In the genomic region with DNA sequence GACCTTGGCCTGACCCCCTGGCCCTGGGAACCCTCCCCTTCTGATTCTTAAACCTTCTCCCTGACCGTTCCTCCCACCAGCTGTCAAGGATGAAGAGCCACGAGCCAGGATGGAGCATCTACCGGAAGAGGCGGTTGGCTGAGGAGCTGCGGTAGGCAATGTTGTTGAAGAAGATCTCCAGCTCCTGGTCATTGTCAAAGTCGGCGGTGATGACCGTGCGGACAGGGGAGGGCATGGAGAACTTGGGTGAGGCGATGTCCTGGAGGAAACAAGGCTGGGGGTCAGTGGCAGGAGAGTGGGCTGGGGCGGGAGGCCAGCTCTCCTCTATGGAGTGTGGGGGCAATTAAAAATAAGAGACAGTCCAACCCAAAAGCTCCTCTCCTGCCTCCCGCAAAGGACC, we compare ENCODE assay signal across 20 cellular contexts. TPM values are rescaled to one million over a fixed set of nuclear protein-coding genes. Genes with fewer than 3 reads are reported as not detected.
DNase-seq lines count a peak whose midpoint lies in the region; ATAC-seq and TF ChIP-seq lines count a peak whose summit lies in the region.
"Had no signal": no experiment of that assay in that cellular context is flagged by ENCODE, and none has a peak within 500 bp of the region (broad histone marks: within the 10 kb centered on the region; RNA-seq: fewer than 3 reads in every experiment).

No MANE protein-coding gene starts in this region.

- intact Hi-C loops in Right ventricle myocardium inferior (cut with DNase I) = no loop called here
- intact Hi-C loops in activated T-helper 1 cell treated with anti-CD3 and anti-CD28 coated beads, Interleukin-12 subunit alpha, Interleukin-12 subunit beta, Interleukin-2, Interleukin-4 antibody, amounts not matched to agents 30 ng/mL and 10 ng/mL and 1 ng/mL, durations not matched to agents 14 hours and 24 hours and 36 hours (cut with micrococcal nuclease) = no loop called here
- intact Hi-C loops in lower lobe of right lung (cut with DNase I) = no loop called here
- intact Hi-C loops in testis (cut with DNase I; ENCODE audit: low total_unique reads) = no loop called here

- H3K4me3 ChIP-seq in right atrium auricular region = no peak overlapping the region
- no peak overlapping the region for H3K4me3 ChIP-seq in lower lobe of right lung
- no peak overlapping the region for H3K4me3 ChIP-seq in testis
- H3K4me3 ChIP-seq: A549; BLaER1 treated with 17β-estradiol and CSF1 and Interleukin-3, amounts not matched to agents 10 nM and 100 nM had no signal

- H3K4me1 Mint-ChIP-seq in activated T-helper 1 cell treated with anti-CD3 and anti-CD28 coated beads, Interleukin-12 subunit alpha, Interleukin-12 subunit beta, Interleukin-2, Interleukin-4 antibody, amounts not matched to agents 30 ng/mL and 10 ng/mL and 1 ng/mL, durations not matched to agents 14 hours and 24 hours and 36 hours (ENCODE audit: low read depth) = no peaks in the 10 kb centered on the region
- no peaks in the 10 kb centered on the region for H3K4me1 Mint-ChIP-seq in progenitor cell of endocrine pancreas (ENCODE audit: low read depth)
- no peaks in the 10 kb centered on the region for H3K4me1 Mint-ChIP-seq in activated CD4-positive, alpha-beta memory T cell treated with anti-CD3 and anti-CD28 coated beads, Interleukin-2, amount 10 ng/mL, durations not matched to agents 7 days and 5 days
- H3K4me1 Mint-ChIP-seq: B cell had no signal

- CTCF ChIA-PET in activated CD4-positive, alpha-beta memory T cell treated with anti-CD3 and anti-CD28 coated beads, Interleukin-2, amount 10 ng/mL, durations not matched to agents 7 days and 5 days (lab: Charles Lee) = interaction anchor here (0.6 kb wide), 1 partner anchor 640 kb away, joined by 3 read pairs; no protein-coding TSS in a partner anchor

- no peaks in the 10 kb centered on the region for H3K36me3 Mint-ChIP-seq in activated T-helper 1 cell treated with anti-CD3 and anti-CD28 coated beads, Interleukin-12 subunit alpha, Interleukin-12 subunit beta, Interleukin-2, Interleukin-4 antibody, amounts not matched to agents 30 ng/mL and 10 ng/mL and 1 ng/mL, durations not matched to agents 14 hours and 24 hours and 36 hours (ENCODE audit: low read depth)
- H3K36me3 Mint-ChIP-seq in progenitor cell of endocrine pancreas (ENCODE audit: insufficient read depth) = no peaks in the 10 kb centered on the region
- no peaks in the 10 kb centered on the region for H3K36me3 Mint-ChIP-seq in activated CD4-positive, alpha-beta memory T cell treated with anti-CD3 and anti-CD28 coated beads, Interleukin-2, amount 10 ng/mL, durations not matched to agents 7 days and 5 days (ENCODE audit: low read depth)
- H3K36me3 Mint-ChIP-seq: CD8-positive, alpha-beta T cell had no signal

- TF ChIP-seq POLR2A in testis (IDR thresholded peaks at IDR 0.05) = no peak

- no peaks in the 10 kb centered on the region for H3K36me3 ChIP-seq in right atrium auricular region
- H3K36me3 ChIP-seq in lower lobe of right lung = no peaks in the 10 kb centered on the region
- no peaks in the 10 kb centered on the region for H3K36me3 ChIP-seq in testis (ENCODE audit: low read depth, missing control alignments)
- H3K36me3 ChIP-seq: BLaER1 treated with 17β-estradiol and CSF1 and Interleukin-3, amounts not matched to agents 10 nM and 100 nM had no signal

- H3K4me1 ChIP-seq in right atrium auricular region (peaks cover 0 to 15% of the 10 kb centered on the region in 2 donors), lower lobe of right lung (peaks cover 14% of the 10 kb centered on the region), testis (no peaks in the 10 kb centered on the region)
- H3K4me1 ChIP-seq: Caco-2 had no signal

- no peak overlapping the region for H3K4me3 Mint-ChIP-seq in activated T-helper 1 cell treated with anti-CD3 and anti-CD28 coated beads, Interleukin-12 subunit alpha, Interleukin-12 subunit beta, Interleukin-2, Interleukin-4 antibody, amounts not matched to agents 30 ng/mL and 10 ng/mL and 1 ng/mL, durations not matched to agents 14 hours and 24 hours and 36 hours
- no peak overlapping the region for H3K4me3 Mint-ChIP-seq in progenitor cell of endocrine pancreas (ENCODE audit: low read depth)
- no peak overlapping the region for H3K4me3 Mint-ChIP-seq in activated CD4-positive, alpha-beta memory T cell treated with anti-CD3 and anti-CD28 coated beads, Interleukin-2, amount 10 ng/mL, durations not matched to agents 7 days and 5 days
- H3K4me3 Mint-ChIP-seq: B cell; CD4-positive, alpha-beta T cell; CD8-positive, alpha-beta T cell had no signal

- H3K27ac ChIP-seq in right atrium auricular region = no peak overlapping the region
- H3K27ac ChIP-seq in lower lobe of right lung = no peak overlapping the region
- no peak overlapping the region for H3K27ac ChIP-seq in testis
- H3K27ac ChIP-seq: 22Rv1; A549; BLaER1 treated with 17β-estradiol and CSF1 and Interleukin-3, amounts not matched to agents 10 nM and 100 nM; C4-2B had no signal

- H3K27ac Mint-ChIP-seq in activated T-helper 1 cell treated with anti-CD3 and anti-CD28 coated beads, Interleukin-12 subunit alpha, Interleukin-12 subunit beta, Interleukin-2, Interleukin-4 antibody, amounts not matched to agents 30 ng/mL and 10 ng/mL and 1 ng/mL, durations not matched to agents 14 hours and 24 hours and 36 hours = peak overlapping the region; percentile 22
- peak overlapping the region; percentile 74 for H3K27ac Mint-ChIP-seq in progenitor cell of endocrine pancreas
- no peak overlapping the region for H3K27ac Mint-ChIP-seq in activated CD4-positive, alpha-beta memory T cell treated with anti-CD3 and anti-CD28 coated beads, Interleukin-2, amount 10 ng/mL, durations not matched to agents 7 days and 5 days
- H3K27ac Mint-ChIP-seq: B cell; CD4-positive, alpha-beta T cell; CD8-positive, alpha-beta T cell had no signal

- DNase-seq in Right ventricle myocardium inferior (ENCODE audit: missing footprints) (peak; percentile 25), right atrium auricular region (ENCODE audit: low spot score) (no peak), lower lobe of right lung (peak; percentile 12), progenitor cell of endocrine pancreas (ENCODE audit: low spot score, unreplicated experiment) (no peak), testis (no peak)
- no peak for DNase-seq in activated T-helper 1 cell treated with anti-CD3 and anti-CD28 coated beads, Interleukin-12 subunit alpha, Interleukin-12 subunit beta, Interleukin-2, Interleukin-4 antibody, amounts not matched to agents 30 ng/mL and 10 ng/mL and 1 ng/mL, durations not matched to agents 14 hours and 24 hours and 36 hours (ENCODE audit: low spot score)
- no peak for DNase-seq in activated naive CD4-positive, alpha-beta T cell (lab: John Stamatoyannopoulos, UW)
- DNase-seq in activated CD4-positive, alpha-beta memory T cell treated with anti-CD3 and anti-CD28 coated beads, Interleukin-2, amount 10 ng/mL, durations not matched to agents 7 days and 5 days = no peak
- DNase-seq: AML-193; Caco-2; Calu3; CD4-positive, alpha-beta T cell; CD8-positive, alpha-beta T cell; DMS79 treated with DMSO at 0.1 percent for 48 hours; GF-D8 had no signal

- no peak for ATAC-seq in Right ventricle myocardium inferior
- ATAC-seq in lower lobe of right lung = no peak
- ATAC-seq: A549; CD8-positive, alpha-beta T cell had no signal

- H3K27me3 Mint-ChIP-seq in activated T-helper 1 cell treated with anti-CD3 and anti-CD28 coated beads, Interleukin-12 subunit alpha, Interleukin-12 subunit beta, Interleukin-2, Interleukin-4 antibody, amounts not matched to agents 30 ng/mL and 10 ng/mL and 1 ng/mL, durations not matched to agents 14 hours and 24 hours and 36 hours (ENCODE audit: insufficient read depth) = peaks cover 1% of the 10 kb centered on the region
- H3K27me3 Mint-ChIP-seq in progenitor cell of endocrine pancreas = peaks cover 23% of the 10 kb centered on the region
- peaks cover 11% of the 10 kb centered on the region for H3K27me3 Mint-ChIP-seq in activated CD4-positive, alpha-beta memory T cell treated with anti-CD3 and anti-CD28 coated beads, Interleukin-2, amount 10 ng/mL, durations not matched to agents 7 days and 5 days

- 71 to 90% methylated on average over 12 of the region's 12 CpGs for WGBS in testis, 2 donors

- POLR2A ChIA-PET in activated CD4-positive, alpha-beta memory T cell treated with anti-CD3 and anti-CD28 coated beads, Interleukin-2, amount 10 ng/mL, durations not matched to agents 7 days and 5 days (lab: Charles Lee) = no interaction called here

- no peaks in the 10 kb centered on the region for H3K27me3 ChIP-seq in right atrium auricular region
- no peaks in the 10 kb centered on the region for H3K27me3 ChIP-seq in lower lobe of right lung (ENCODE audit: low read depth)
- no peaks in the 10 kb centered on the region for H3K27me3 ChIP-seq in testis

- no peaks in the 10 kb centered on the region for H3K9me3 ChIP-seq in right atrium auricular region
- no peaks in the 10 kb centered on the region for H3K9me3 ChIP-seq in lower lobe of right lung
- H3K9me3 ChIP-seq in testis = no peaks in the 10 kb centered on the region
- H3K9me3 ChIP-seq: A549; BLaER1 treated with 17β-estradiol and CSF1 and Interleukin-3, amounts not matched to agents 10 nM and 100 nM; Caco-2 had no signal

- no peak for TF ChIP-seq CTCF in right atrium auricular region (IDR thresholded peaks at IDR 0.05)
- no peak for TF ChIP-seq CTCF in lower lobe of right lung (IDR thresholded peaks at IDR 0.05)
- TF ChIP-seq CTCF in progenitor cell of endocrine pancreas (IDR thresholded peaks at IDR 0.05; ENCODE audit: unreplicated experiment) = no peak
- no peak for TF ChIP-seq CTCF in testis (IDR thresholded peaks at IDR 0.05)

- no peaks in the 10 kb centered on the region for H3K9me3 Mint-ChIP-seq in activated T-helper 1 cell treated with anti-CD3 and anti-CD28 coated beads, Interleukin-12 subunit alpha, Interleukin-12 subunit beta, Interleukin-2, Interleukin-4 antibody, amounts not matched to agents 30 ng/mL and 10 ng/mL and 1 ng/mL, durations not matched to agents 14 hours and 24 hours and 36 hours
- no peaks in the 10 kb centered on the region for H3K9me3 Mint-ChIP-seq in progenitor cell of endocrine pancreas (ENCODE audit: low read depth)
- H3K9me3 Mint-ChIP-seq in activated CD4-positive, alpha-beta memory T cell treated with anti-CD3 and anti-CD28 coated beads, Interleukin-2, amount 10 ng/mL, durations not matched to agents 7 days and 5 days = no peaks in the 10 kb centered on the region
- H3K9me3 Mint-ChIP-seq: CD4-positive, alpha-beta T cell; CD8-positive, alpha-beta T cell had no signal

RNA-seq across cellular contexts. Expression of a gene that starts 51.7 kb away (rescaled TPM):
- total RNA-seq in Right ventricle myocardium inferior (0.08 TPM), right atrium auricular region (1 to 10 TPM; 1.3 to 3.2 TPM), lower lobe of right lung (1.0 TPM), progenitor cell of endocrine pancreas (1.1 and 1.4 TPM in 2 replicates), testis (1 to 10 TPM; 1.1 TPM)
- total RNA-seq in activated T-helper 1 cell treated with anti-CD3 and anti-CD28 coated beads, Interleukin-12 subunit alpha, Interleukin-12 subunit beta, Interleukin-2, Interleukin-4 antibody, amounts not matched to agents 30 ng/mL and 10 ng/mL and 1 ng/mL, durations not matched to agents 14 hours and 24 hours and 36 hours = 0.26 and 0.29 TPM in 2 replicates
- polyA plus RNA-seq in testis (ENCODE audit: insufficient read depth, low read depth, low replicate concordance) = 1.3 TPM
- 10 to 100 TPM; 10.5 to 11.2 TPM for total RNA-seq in activated CD4-positive, alpha-beta memory T cell treated with anti-CD3 and anti-CD28 coated beads, Interleukin-2, amount 10 ng/mL, durations not matched to agents 7 days and 5 days
- total RNA-seq: B cell had no signal

Comparison
In these comparisons a context has a peak if more than half of its experiments do, and no peak if none do; other contexts are left out.
1. DNase-seq: peak in Right ventricle myocardium inferior (single experiment) and lower lobe of right lung (single experiment); none in right atrium auricular region (single experiment), activated T-helper 1 cell treated with anti-CD3 and anti-CD28 coated beads, Interleukin-12 subunit alpha, Interleukin-12 subunit beta, Interleukin-2, Interleukin-4 antibody, amounts not matched to agents 30 ng/mL and 10 ng/mL and 1 ng/mL, durations not matched to agents 14 hours and 24 hours and 36 hours (single experiment), progenitor cell of endocrine pancreas (single experiment), activated naive CD4-positive, alpha-beta T cell (0 of 4), testis (single experiment) and activated CD4-positive, alpha-beta memory T cell treated with anti-CD3 and anti-CD28 coated beads, Interleukin-2, amount 10 ng/mL, durations not matched to agents 7 days and 5 days (single experiment).